1 cellular context compared by ENCODE assay signal in the genomic region with DNA sequence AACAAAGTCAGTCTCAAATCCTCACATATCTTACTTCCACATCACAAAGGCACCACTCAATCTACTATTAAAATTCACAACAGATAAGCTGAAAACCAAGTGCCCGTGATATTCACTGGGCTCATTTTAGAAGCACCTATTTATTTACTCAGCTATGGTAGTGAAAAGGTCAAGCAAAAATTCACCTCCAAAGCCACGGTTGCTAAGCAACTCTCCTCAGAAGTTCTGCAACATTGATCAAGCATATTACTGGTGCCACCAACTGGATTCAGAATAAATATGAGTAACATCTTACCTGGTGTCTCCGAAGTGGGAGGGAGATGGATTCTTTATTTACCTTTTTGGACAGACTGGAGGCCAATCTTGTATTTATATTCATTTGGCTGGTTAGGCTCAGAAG.
TF ChIP-seq lines count a peak whose summit lies in the region.

No MANE protein-coding gene starts in this region.

TF ChIP-seq in GM12878, 131 proteins besides CTCF, POLR2A, EP300 and RAD21 (continued from another document):
- TF ChIP-seq, protein P1, sequence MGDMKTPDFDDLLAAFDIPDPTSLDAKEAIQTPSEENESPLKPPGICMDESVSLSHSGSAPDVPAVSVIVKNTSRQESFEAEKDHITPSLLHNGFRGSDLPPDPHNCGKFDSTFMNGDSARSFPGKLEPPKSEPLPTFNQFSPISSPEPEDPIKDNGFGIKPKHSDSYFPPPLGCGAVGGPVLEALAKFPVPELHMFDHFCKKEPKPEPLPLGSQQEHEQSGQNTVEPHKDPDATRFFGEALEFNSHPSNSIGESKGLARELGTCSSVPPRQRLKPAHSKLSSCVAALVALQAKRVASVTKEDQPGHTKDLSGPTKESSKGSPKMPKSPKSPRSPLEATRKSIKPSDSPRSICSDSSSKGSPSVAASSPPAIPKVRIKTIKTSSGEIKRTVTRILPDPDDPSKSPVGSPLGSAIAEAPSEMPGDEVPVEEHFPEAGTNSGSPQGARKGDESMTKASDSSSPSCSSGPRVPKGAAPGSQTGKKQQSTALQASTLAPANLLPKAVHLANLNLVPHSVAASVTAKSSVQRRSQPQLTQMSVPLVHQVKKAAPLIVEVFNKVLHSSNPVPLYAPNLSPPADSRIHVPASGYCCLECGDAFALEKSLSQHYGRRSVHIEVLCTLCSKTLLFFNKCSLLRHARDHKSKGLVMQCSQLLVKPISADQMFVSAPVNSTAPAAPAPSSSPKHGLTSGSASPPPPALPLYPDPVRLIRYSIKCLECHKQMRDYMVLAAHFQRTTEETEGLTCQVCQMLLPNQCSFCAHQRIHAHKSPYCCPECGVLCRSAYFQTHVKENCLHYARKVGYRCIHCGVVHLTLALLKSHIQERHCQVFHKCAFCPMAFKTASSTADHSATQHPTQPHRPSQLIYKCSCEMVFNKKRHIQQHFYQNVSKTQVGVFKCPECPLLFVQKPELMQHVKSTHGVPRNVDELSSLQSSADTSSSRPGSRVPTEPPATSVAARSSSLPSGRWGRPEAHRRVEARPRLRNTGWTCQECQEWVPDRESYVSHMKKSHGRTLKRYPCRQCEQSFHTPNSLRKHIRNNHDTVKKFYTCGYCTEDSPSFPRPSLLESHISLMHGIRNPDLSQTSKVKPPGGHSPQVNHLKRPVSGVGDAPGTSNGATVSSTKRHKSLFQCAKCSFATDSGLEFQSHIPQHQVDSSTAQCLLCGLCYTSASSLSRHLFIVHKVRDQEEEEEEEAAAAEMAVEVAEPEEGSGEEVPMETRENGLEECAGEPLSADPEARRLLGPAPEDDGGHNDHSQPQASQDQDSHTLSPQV (IDR thresholded peaks at IDR 0.05) = no peak
- no peak for TF ChIP-seq IRF4 (IDR thresholded peaks at IDR 0.05; ENCODE audit: low read depth, low read length)
- TF ChIP-seq IKZF1 (conservative IDR thresholded peaks at IDR 0.05) = 0 out of 2 replicates have a peak, but pooled peaks have one; percentile 27
- TF ChIP-seq, protein P2, sequence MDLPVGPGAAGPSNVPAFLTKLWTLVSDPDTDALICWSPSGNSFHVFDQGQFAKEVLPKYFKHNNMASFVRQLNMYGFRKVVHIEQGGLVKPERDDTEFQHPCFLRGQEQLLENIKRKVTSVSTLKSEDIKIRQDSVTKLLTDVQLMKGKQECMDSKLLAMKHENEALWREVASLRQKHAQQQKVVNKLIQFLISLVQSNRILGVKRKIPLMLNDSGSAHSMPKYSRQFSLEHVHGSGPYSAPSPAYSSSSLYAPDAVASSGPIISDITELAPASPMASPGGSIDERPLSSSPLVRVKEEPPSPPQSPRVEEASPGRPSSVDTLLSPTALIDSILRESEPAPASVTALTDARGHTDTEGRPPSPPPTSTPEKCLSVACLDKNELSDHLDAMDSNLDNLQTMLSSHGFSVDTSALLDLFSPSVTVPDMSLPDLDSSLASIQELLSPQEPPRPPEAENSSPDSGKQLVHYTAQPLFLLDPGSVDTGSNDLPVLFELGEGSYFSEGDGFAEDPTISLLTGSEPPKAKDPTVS (IDR thresholded peaks at IDR 0.05; ENCODE audit: low read depth, low read length) = no peak
- TF ChIP-seq, protein P3, sequence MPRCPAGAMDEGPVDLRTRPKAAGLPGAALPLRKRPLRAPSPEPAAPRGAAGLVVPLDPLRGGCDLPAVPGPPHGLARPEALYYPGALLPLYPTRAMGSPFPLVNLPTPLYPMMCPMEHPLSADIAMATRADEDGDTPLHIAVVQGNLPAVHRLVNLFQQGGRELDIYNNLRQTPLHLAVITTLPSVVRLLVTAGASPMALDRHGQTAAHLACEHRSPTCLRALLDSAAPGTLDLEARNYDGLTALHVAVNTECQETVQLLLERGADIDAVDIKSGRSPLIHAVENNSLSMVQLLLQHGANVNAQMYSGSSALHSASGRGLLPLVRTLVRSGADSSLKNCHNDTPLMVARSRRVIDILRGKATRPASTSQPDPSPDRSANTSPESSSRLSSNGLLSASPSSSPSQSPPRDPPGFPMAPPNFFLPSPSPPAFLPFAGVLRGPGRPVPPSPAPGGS (IDR thresholded peaks at IDR 0.05; ENCODE audit: borderline replicate concordance, insufficient read depth, low read depth, low read length, poor library complexity, severe bottlenecking) = no peak
- TF ChIP-seq CREB1 (IDR thresholded peaks at IDR 0.05; ENCODE audit: low read depth) = no peak
- TF ChIP-seq ZBED1 (IDR thresholded peaks at IDR 0.05; ENCODE audit: borderline replicate concordance) = no peak
- TF ChIP-seq FOS (IDR thresholded peaks at IDR 0.05; ENCODE audit: borderline replicate concordance, extremely low read depth, insufficient read length) = no peak
- TF ChIP-seq DPF2 (IDR thresholded peaks at IDR 0.05) = peak; percentile 29; the same call in 1 of the 2 replicates
- peak; percentile 98 for TF ChIP-seq NR2F1 (conservative IDR thresholded peaks at IDR 0.05)
- TF ChIP-seq, protein P4, sequence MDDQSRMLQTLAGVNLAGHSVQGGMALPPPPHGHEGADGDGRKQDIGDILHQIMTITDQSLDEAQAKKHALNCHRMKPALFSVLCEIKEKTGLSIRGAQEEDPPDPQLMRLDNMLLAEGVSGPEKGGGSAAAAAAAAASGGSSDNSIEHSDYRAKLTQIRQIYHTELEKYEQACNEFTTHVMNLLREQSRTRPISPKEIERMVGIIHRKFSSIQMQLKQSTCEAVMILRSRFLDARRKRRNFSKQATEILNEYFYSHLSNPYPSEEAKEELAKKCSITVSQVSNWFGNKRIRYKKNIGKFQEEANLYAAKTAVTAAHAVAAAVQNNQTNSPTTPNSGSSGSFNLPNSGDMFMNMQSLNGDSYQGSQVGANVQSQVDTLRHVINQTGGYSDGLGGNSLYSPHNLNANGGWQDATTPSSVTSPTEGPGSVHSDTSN (IDR thresholded peaks at IDR 0.05; ENCODE audit: insufficient replicate concordance, low read depth, low read length) = no peak
- TF ChIP-seq TARDBP (IDR thresholded peaks at IDR 0.05; ENCODE audit: borderline replicate concordance) = no peak
- TF ChIP-seq, protein P5, sequence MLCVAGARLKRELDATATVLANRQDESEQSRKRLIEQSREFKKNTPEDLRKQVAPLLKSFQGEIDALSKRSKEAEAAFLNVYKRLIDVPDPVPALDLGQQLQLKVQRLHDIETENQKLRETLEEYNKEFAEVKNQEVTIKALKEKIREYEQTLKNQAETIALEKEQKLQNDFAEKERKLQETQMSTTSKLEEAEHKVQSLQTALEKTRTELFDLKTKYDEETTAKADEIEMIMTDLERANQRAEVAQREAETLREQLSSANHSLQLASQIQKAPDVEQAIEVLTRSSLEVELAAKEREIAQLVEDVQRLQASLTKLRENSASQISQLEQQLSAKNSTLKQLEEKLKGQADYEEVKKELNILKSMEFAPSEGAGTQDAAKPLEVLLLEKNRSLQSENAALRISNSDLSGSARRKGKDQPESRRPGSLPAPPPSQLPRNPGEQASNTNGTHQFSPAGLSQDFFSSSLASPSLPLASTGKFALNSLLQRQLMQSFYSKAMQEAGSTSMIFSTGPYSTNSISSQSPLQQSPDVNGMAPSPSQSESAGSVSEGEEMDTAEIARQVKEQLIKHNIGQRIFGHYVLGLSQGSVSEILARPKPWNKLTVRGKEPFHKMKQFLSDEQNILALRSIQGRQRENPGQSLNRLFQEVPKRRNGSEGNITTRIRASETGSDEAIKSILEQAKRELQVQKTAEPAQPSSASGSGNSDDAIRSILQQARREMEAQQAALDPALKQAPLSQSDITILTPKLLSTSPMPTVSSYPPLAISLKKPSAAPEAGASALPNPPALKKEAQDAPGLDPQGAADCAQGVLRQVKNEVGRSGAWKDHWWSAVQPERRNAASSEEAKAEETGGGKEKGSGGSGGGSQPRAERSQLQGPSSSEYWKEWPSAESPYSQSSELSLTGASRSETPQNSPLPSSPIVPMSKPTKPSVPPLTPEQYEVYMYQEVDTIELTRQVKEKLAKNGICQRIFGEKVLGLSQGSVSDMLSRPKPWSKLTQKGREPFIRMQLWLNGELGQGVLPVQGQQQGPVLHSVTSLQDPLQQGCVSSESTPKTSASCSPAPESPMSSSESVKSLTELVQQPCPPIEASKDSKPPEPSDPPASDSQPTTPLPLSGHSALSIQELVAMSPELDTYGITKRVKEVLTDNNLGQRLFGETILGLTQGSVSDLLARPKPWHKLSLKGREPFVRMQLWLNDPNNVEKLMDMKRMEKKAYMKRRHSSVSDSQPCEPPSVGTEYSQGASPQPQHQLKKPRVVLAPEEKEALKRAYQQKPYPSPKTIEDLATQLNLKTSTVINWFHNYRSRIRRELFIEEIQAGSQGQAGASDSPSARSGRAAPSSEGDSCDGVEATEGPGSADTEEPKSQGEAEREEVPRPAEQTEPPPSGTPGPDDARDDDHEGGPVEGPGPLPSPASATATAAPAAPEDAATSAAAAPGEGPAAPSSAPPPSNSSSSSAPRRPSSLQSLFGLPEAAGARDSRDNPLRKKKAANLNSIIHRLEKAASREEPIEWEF (IDR thresholded peaks at IDR 0.05; ENCODE audit: insufficient replicate concordance, low read depth, low read length) = peak; percentile 22
- TF ChIP-seq BMI1 (IDR thresholded peaks at IDR 0.05; ENCODE audit: borderline replicate concordance) = peak; percentile 94
- TF ChIP-seq FOXK2 (IDR thresholded peaks at IDR 0.05) = no peak
- TF ChIP-seq POU2F2 (IDR thresholded peaks at IDR 0.05; ENCODE audit: borderline replicate concordance, low read depth, low read length) = no peak
- TF ChIP-seq PAX5 (IDR thresholded peaks at IDR 0.05; ENCODE audit: borderline replicate concordance, low read depth, low read length) = peak; percentile 63; the same call in 1 of the 2 replicates
- no peak for TF ChIP-seq HDAC6 (IDR thresholded peaks at IDR 0.05; ENCODE audit: unreplicated experiment)
- TF ChIP-seq, protein P6, sequence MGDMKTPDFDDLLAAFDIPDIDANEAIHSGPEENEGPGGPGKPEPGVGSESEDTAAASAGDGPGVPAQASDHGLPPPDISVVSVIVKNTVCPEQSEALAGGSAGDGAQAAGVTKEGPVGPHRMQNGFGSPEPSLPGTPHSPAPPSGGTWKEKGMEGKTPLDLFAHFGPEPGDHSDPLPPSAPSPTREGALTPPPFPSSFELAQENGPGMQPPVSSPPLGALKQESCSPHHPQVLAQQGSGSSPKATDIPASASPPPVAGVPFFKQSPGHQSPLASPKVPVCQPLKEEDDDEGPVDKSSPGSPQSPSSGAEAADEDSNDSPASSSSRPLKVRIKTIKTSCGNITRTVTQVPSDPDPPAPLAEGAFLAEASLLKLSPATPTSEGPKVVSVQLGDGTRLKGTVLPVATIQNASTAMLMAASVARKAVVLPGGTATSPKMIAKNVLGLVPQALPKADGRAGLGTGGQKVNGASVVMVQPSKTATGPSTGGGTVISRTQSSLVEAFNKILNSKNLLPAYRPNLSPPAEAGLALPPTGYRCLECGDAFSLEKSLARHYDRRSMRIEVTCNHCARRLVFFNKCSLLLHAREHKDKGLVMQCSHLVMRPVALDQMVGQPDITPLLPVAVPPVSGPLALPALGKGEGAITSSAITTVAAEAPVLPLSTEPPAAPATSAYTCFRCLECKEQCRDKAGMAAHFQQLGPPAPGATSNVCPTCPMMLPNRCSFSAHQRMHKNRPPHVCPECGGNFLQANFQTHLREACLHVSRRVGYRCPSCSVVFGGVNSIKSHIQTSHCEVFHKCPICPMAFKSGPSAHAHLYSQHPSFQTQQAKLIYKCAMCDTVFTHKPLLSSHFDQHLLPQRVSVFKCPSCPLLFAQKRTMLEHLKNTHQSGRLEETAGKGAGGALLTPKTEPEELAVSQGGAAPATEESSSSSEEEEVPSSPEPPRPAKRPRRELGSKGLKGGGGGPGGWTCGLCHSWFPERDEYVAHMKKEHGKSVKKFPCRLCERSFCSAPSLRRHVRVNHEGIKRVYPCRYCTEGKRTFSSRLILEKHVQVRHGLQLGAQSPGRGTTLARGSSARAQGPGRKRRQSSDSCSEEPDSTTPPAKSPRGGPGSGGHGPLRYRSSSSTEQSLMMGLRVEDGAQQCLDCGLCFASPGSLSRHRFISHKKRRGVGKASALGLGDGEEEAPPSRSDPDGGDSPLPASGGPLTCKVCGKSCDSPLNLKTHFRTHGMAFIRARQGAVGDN (IDR thresholded peaks at IDR 0.05) = no peak
